ENCODE assay signal across 28 cellular contexts in the genomic region with DNA sequence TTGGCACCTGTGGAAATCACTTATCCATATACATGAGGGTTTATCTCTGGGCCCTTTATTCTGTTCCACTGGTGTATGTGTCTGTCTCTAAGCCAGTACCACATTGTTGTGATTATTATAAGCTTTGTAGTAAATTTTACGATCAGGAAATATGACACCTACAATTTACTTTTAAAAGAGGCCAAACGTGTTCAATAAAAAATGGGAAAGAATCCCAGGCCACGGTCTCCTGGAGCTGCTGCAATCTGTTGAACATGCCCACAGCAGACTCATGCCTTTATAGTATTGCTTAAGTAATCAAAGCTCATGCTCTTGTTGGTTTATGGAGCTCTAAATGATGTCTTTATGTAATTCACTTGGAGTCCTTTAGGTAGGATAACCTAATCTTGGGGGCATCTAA.
A peak's percentile ranks its signal among the peaks of the same experiment; 100 is the strongest.
DNase-seq lines count a peak whose midpoint lies in the region; ATAC-seq and TF ChIP-seq lines count a peak whose summit lies in the region.
"Had no signal": no experiment of that assay in that cellular context is flagged by ENCODE, and none has a peak within 500 bp of the region (broad histone marks: within the 10 kb centered on the region; RNA-seq: fewer than 3 reads in every experiment).

No MANE protein-coding gene starts in this region.

- no peak overlapping the region for H3K4me3 ChIP-seq in AG09309 (ENCODE audit: control insufficient read depth, low read depth, low read length)
- H3K4me3 ChIP-seq: lower lobe of right lung, pancreas, right atrium auricular region, spleen had no signal

- no peak overlapping the region for H3K27ac Mint-ChIP-seq in activated naive CD8-positive, alpha-beta T cell treated with anti-CD3 and anti-CD28 coated beads for 36 hours
- H3K27ac Mint-ChIP-seq: CD4-positive, alpha-beta T cell; stimulated activated memory B cell treated with anti-CD40 and anti-IgM and Interleukin-4, amounts not matched to agents 10 μg/mL and 1 μg/mL and 100 μg/mL, for 72 hours had no signal

- no peak overlapping the region for H3K4me3 Mint-ChIP-seq in activated naive CD8-positive, alpha-beta T cell treated with anti-CD3 and anti-CD28 coated beads for 36 hours
- H3K4me3 Mint-ChIP-seq: CD4-positive, alpha-beta T cell; nephron progenitor cell; stimulated activated memory B cell treated with anti-CD40 and anti-IgM and Interleukin-4, amounts not matched to agents 10 μg/mL and 1 μg/mL and 100 μg/mL, for 72 hours had no signal

- TF ChIP-seq CTCF in AG09309 (IDR thresholded peaks at IDR 0.05; ENCODE audit: control insufficient read depth, insufficient read depth, low read depth, low read length, missing control alignments): no peak

- peak; percentile 76 for DNase-seq in AG09309 (ENCODE audit: low read depth)
- peak; percentile 30 for DNase-seq in GM03348 (ENCODE audit: low spot score)
- DNase-seq in NCI-H748 treated with DMSO at 0.1 percent for 48 hours (lab: John Stamatoyannopoulos, UW): peak; percentile 41
- DNase-seq in fibroblast of peridontal ligament (ENCODE audit: extremely low read depth): peak; percentile 83
- DNase-seq in activated naive CD8-positive, alpha-beta T cell treated with anti-CD3 and anti-CD28 coated beads for 36 hours: no peak
- no peak for DNase-seq in activated CD4-positive, alpha-beta T cell treated with anti-CD3 and anti-CD28 coated beads, Interleukin-2, amount 50 U/mL, for 4 hours
- DNase-seq: ACHN; activated CD4-positive, CD25-positive, alpha-beta regulatory T cell treated with anti-CD3 and anti-CD28 coated beads, Interleukin-2, amount 50 U/mL, for 72 hours; activated CD8-positive, alpha-beta memory T cell treated with anti-CD3 and anti-CD28 coated beads for 24 hours; activated gamma-delta T cell; activated T-cell treated with anti-CD3 and anti-CD28 coated beads, Interleukin-2, amount 50 U/mL, for 1 hour; brain microvascular endothelial cell; CD4-positive, alpha-beta T cell; effector CD8-positive, alpha-beta T cell; erythroblast; GOT3; Karpas-422; lower lobe of right lung; MV-4-11; NCI-H2029 treated with DMSO at 0.1 percent for 48 hours; nephron progenitor cell; pancreas; spleen; stimulated activated CD4-positive, alpha-beta T cell treated with anti-CD3 and anti-CD28 coated beads, Interleukin-4, amount 100 ng/mL, for 1 hour had no signal

- H3K27me3 Mint-ChIP-seq in activated naive CD8-positive, alpha-beta T cell treated with anti-CD3 and anti-CD28 coated beads for 36 hours: no peaks in the 10 kb centered on the region
- H3K27me3 Mint-ChIP-seq: CD4-positive, alpha-beta T cell had no signal

- ATAC-seq in GM18870 (IDR thresholded peaks at IDR 0.05; ENCODE audit: unreplicated experiment) (no peak), GM18861 (IDR thresholded peaks at IDR 0.05; ENCODE audit: unreplicated experiment) (no peak)
- ATAC-seq: lower lobe of right lung; pancreas; stimulated activated memory B cell treated with anti-CD40 and anti-IgM and Interleukin-4, amounts not matched to agents 10 μg/mL and 1 μg/mL and 100 μg/mL, for 72 hours had no signal

- no peaks in the 10 kb centered on the region for H3K36me3 Mint-ChIP-seq in activated naive CD8-positive, alpha-beta T cell treated with anti-CD3 and anti-CD28 coated beads for 36 hours
- H3K36me3 Mint-ChIP-seq: stimulated activated memory B cell treated with anti-CD40 and anti-IgM and Interleukin-4, amounts not matched to agents 10 μg/mL and 1 μg/mL and 100 μg/mL, for 72 hours had no signal

- no peaks in the 10 kb centered on the region for H3K9me3 Mint-ChIP-seq in activated naive CD8-positive, alpha-beta T cell treated with anti-CD3 and anti-CD28 coated beads for 36 hours
- H3K9me3 Mint-ChIP-seq: CD4-positive, alpha-beta T cell; stimulated activated memory B cell treated with anti-CD40 and anti-IgM and Interleukin-4, amounts not matched to agents 10 μg/mL and 1 μg/mL and 100 μg/mL, for 72 hours had no signal

- no peaks in the 10 kb centered on the region for H3K4me1 Mint-ChIP-seq in activated naive CD8-positive, alpha-beta T cell treated with anti-CD3 and anti-CD28 coated beads for 36 hours

Comparison
In these comparisons a context has a peak if more than half of its experiments do, and no peak if none do; other contexts are left out.
1. DNase-seq: peak in AG09309 (single experiment), GM03348 (single experiment), NCI-H748 treated with DMSO at 0.1 percent for 48 hours (single experiment) and fibroblast of peridontal ligament (single experiment); none in activated naive CD8-positive, alpha-beta T cell treated with anti-CD3 and anti-CD28 coated beads for 36 hours (single experiment) and activated CD4-positive, alpha-beta T cell treated with anti-CD3 and anti-CD28 coated beads, Interleukin-2, amount 50 U/mL, for 4 hours (0 of 2).